In genomic region chr9:21096172-21096900, GRCh38 we compare ENCODE assay signal across 8 cellular contexts. TPM values are rescaled to one million over a fixed set of nuclear protein-coding genes. Genes with fewer than 3 reads are reported as not detected.
DNase-seq lines count a peak whose midpoint lies in the region; ATAC-seq, FAIRE-seq and TF ChIP-seq lines count a peak whose summit lies in the region.

No MANE protein-coding gene starts in this region.

- no peaks in the 10 kb centered on the region for H3K27me3 Mint-ChIP-seq in activated naive CD4-positive, alpha-beta T cell treated with anti-CD3 and anti-CD28 coated beads for 36 hours (ENCODE audit: low read depth)
- no peaks in the 10 kb centered on the region for H3K27me3 Mint-ChIP-seq in neural progenitor cell (ENCODE audit: insufficient read depth, low read depth)

- no peak for TF ChIP-seq CTCF in neural progenitor cell (IDR thresholded peaks at IDR 0.05)

- H3K27ac ChIP-seq in neural progenitor cell = no peak overlapping the region

- H3K4me2 ChIP-seq in neural progenitor cell = no peak overlapping the region

- H3K36me3 ChIP-seq in MG63 (no peaks in the 10 kb centered on the region), neural progenitor cell (no peaks in the 10 kb centered on the region)

- peak overlapping the region; percentile 76 for H3K4me3 Mint-ChIP-seq in activated naive CD4-positive, alpha-beta T cell treated with anti-CD3 and anti-CD28 coated beads for 36 hours
- H3K4me3 Mint-ChIP-seq in neural progenitor cell = no peak overlapping the region

- H3K9me3 Mint-ChIP-seq in activated naive CD4-positive, alpha-beta T cell treated with anti-CD3 and anti-CD28 coated beads for 36 hours = no peaks in the 10 kb centered on the region
- no peaks in the 10 kb centered on the region for H3K9me3 Mint-ChIP-seq in neural progenitor cell

- H3K4me1 Mint-ChIP-seq in activated naive CD4-positive, alpha-beta T cell treated with anti-CD3 and anti-CD28 coated beads for 36 hours (ENCODE audit: low read depth) = peaks cover 39% of the 10 kb centered on the region
- no peaks in the 10 kb centered on the region for H3K4me1 Mint-ChIP-seq in neural progenitor cell

- H4K20me1 ChIP-seq in neural progenitor cell (ENCODE audit: low read depth) = no peaks in the 10 kb centered on the region

- intact Hi-C loops in activated naive CD4-positive, alpha-beta T cell treated with anti-CD3 and anti-CD28 coated beads for 36 hours (cut with micrococcal nuclease) = loop anchor here (1.0 to 5.0 kb wide), 10 partner anchors 18 to 1169 kb away; partner anchors contain the start of genes HACD4 and MLLT3
- intact Hi-C loops in left ventricle myocardium superior (cut with micrococcal nuclease) = no loop called here

- no peaks in the 10 kb centered on the region for H3K79me2 ChIP-seq in neural progenitor cell (ENCODE audit: low read depth)

- no peaks in the 10 kb centered on the region for H3K4me1 ChIP-seq in neural progenitor cell

- H3K36me3 Mint-ChIP-seq in activated naive CD4-positive, alpha-beta T cell treated with anti-CD3 and anti-CD28 coated beads for 36 hours (ENCODE audit: low read depth) = peaks cover 2% of the 10 kb centered on the region
- no peaks in the 10 kb centered on the region for H3K36me3 Mint-ChIP-seq in neural progenitor cell

- ATAC-seq in GM21825 (IDR thresholded peaks at IDR 0.05; ENCODE audit: unreplicated experiment) = peak; percentile 85
- peak; percentile 84 for ATAC-seq in left ventricle myocardium superior

- peak; percentile 94 for FAIRE-seq in GM12892 (lab: Jason Lieb, UNC)
- no peak for FAIRE-seq in urothelium cell line (lab: Jason Lieb, UNC)

- H3F3A ChIP-seq in neural progenitor cell (ENCODE audit: low read depth) = no peaks in the 10 kb centered on the region

- no peaks in the 10 kb centered on the region for H3K27me3 ChIP-seq in MG63
- no peaks in the 10 kb centered on the region for H3K27me3 ChIP-seq in neural progenitor cell

- DNase-seq in GM12892 (ENCODE audit: insufficient read length) (no peak), MG63 (peak; percentile 57), left ventricle myocardium superior (no peak), neural progenitor cell (ENCODE audit: low spot score) (no peak), urothelium cell line (ENCODE audit: low spot score) (no peak)
- peak; percentile 67 for DNase-seq in activated naive CD4-positive, alpha-beta T cell treated with anti-CD3 and anti-CD28 coated beads for 36 hours
- peak; percentile 16 for DNase-seq in stimulated activated CD4-positive, alpha-beta T cell treated with anti-CD3 and anti-CD28 coated beads, Interleukin-4, amount 100 ng/mL, for 1 hour

- H3K4me3 ChIP-seq in MG63 (peak overlapping the region; percentile 0), neural progenitor cell (no peak overlapping the region)

- H2AFZ ChIP-seq in neural progenitor cell (replicated peaks) = no peak overlapping the region

- peak overlapping the region; percentile 94 for H3K27ac Mint-ChIP-seq in activated naive CD4-positive, alpha-beta T cell treated with anti-CD3 and anti-CD28 coated beads for 36 hours
- H3K27ac Mint-ChIP-seq in neural progenitor cell = no peak overlapping the region

- no peak for TF ChIP-seq POLR2A in GM12892 (IDR thresholded peaks at IDR 0.05; ENCODE audit: low read depth, low read length)

- CTCF ChIA-PET in activated naive CD4-positive, alpha-beta T cell treated with anti-CD3 and anti-CD28 coated beads for 36 hours (lab: Charles Lee) = interaction anchor here (0.6 to 2.3 kb wide), 16 partner anchors 10 to 720 kb away, joined by 3 to 10 read pairs (median 3); partner anchors contain the start of gene IFNB1

- H3K9ac ChIP-seq in neural progenitor cell = no peak overlapping the region

- H3K9me3 ChIP-seq in MG63 (no peaks in the 10 kb centered on the region), neural progenitor cell (ENCODE audit: low read depth) (no peaks in the 10 kb centered on the region)

RNA-seq across cellular contexts. Expression of gene IFNB1, which starts 18.6 kb away (rescaled TPM):
- not detected for polyA plus RNA-seq in GM12892 (2012; ENCODE audit: missing spikeins)
- 0.81 and 4.1 TPM in 2 replicates for total RNA-seq in MG63 (2014; rRNA removed; shearing (Covaris generic); ENCODE audit: low replicate concordance)
- total RNA-seq in activated naive CD4-positive, alpha-beta T cell treated with anti-CD3 and anti-CD28 coated beads for 36 hours = under 1 TPM; 0.44 to 0.57 TPM
- not detected for total RNA-seq in left ventricle myocardium superior
- not detected in 2 replicates for total RNA-seq in neural progenitor cell (ENCODE audit: low replicate concordance)

RNA-seq across cellular contexts. Expression of gene IFNW1, which starts 45.3 kb away (rescaled TPM):
- polyA plus RNA-seq in GM12892 (2012; ENCODE audit: missing spikeins) = not detected
- total RNA-seq in MG63 (2014; rRNA removed; shearing (Covaris generic); ENCODE audit: low replicate concordance) = not detected in 2 replicates
- not detected for total RNA-seq in activated naive CD4-positive, alpha-beta T cell treated with anti-CD3 and anti-CD28 coated beads for 36 hours
- total RNA-seq in left ventricle myocardium superior (not detected), neural progenitor cell (ENCODE audit: low replicate concordance) (not detected in 2 replicates)

Comparison
In these comparisons a context has a peak if more than half of its experiments do, and no peak if none do; other contexts are left out.
1. DNase-seq: peak in MG63 (single experiment), activated naive CD4-positive, alpha-beta T cell treated with anti-CD3 and anti-CD28 coated beads for 36 hours (single experiment) and stimulated activated CD4-positive, alpha-beta T cell treated with anti-CD3 and anti-CD28 coated beads, Interleukin-4, amount 100 ng/mL, for 1 hour (single experiment); none in GM12892 (single experiment), left ventricle myocardium superior (single experiment), neural progenitor cell (single experiment) and urothelium cell line (single experiment).